17 cellular contexts compared by ENCODE assay signal in genomic region chr3:133996996-133997395, GRCh38. TPM values are rescaled to one million over a fixed set of nuclear protein-coding genes. Genes with fewer than 3 reads are reported as not detected.
DNase-seq lines count a peak whose midpoint lies in the region; TF ChIP-seq lines count a peak whose summit lies in the region.
"Had no signal": no experiment of that assay in that cellular context is flagged by ENCODE, and none has a peak within 500 bp of the region (broad histone marks: within the 10 kb centered on the region; RNA-seq: fewer than 3 reads in every experiment).

No MANE protein-coding gene starts in this region.

- TF ChIP-seq CTCF in coronary artery (IDR thresholded peaks at IDR 0.05): no peak
- no peak for TF ChIP-seq CTCF in endodermal cell (conservative IDR thresholded peaks at IDR 0.05)
- no peak for TF ChIP-seq CTCF in transverse colon (IDR thresholded peaks at IDR 0.05)

- no peak overlapping the region for H3K27ac ChIP-seq in coronary artery
- no peak overlapping the region for H3K27ac ChIP-seq in endodermal cell (ENCODE audit: low read depth, low read length)
- no peak overlapping the region for H3K27ac ChIP-seq in transverse colon

- peaks cover 38% of the 10 kb centered on the region for H3K36me3 Mint-ChIP-seq in endodermal cell (ENCODE audit: low read depth)
- H3K36me3 Mint-ChIP-seq: CD4-positive, alpha-beta memory T cell had no signal

- H3K9me3 ChIP-seq in endodermal cell (ENCODE audit: control insufficient read depth, low read length) (no peaks in the 10 kb centered on the region), transverse colon (no peaks in the 10 kb centered on the region)

- no peak overlapping the region for H3K9ac ChIP-seq in endodermal cell (ENCODE audit: extremely low read depth, low read length, poor library complexity, severe bottlenecking)

- TF ChIP-seq EP300 in transverse colon (IDR thresholded peaks at IDR 0.05; ENCODE audit: low read depth): no peak

- H3K36me3 ChIP-seq in endodermal cell (ENCODE audit: control insufficient read depth, insufficient read depth, low read length) (peaks cover 4% of the 10 kb centered on the region), transverse colon (no peaks in the 10 kb centered on the region)

- intact Hi-C loops in transverse colon (cut with DNase I; ENCODE audit: low total_unique reads): no loop called here

- in situ Hi-C loops in transverse colon (cut with MboI; ENCODE audit: low pct_ligation_motif_present in 1 of 4, low pct_unique_long_range_greater_than_20kb in 1 of 4, low sequenced_read_pairs in 3 of 4): no loop called here

- H3K27me3 Mint-ChIP-seq in endodermal cell (ENCODE audit: insufficient read depth): no peaks in the 10 kb centered on the region

- H3K4me3 Mint-ChIP-seq in endodermal cell: no peak overlapping the region
- H3K4me3 Mint-ChIP-seq: CD4-positive, alpha-beta memory T cell; GM23338; H9 had no signal

- H3K4me1 Mint-ChIP-seq in endodermal cell: peaks cover 67% of the 10 kb centered on the region
- H3K4me1 Mint-ChIP-seq: CD4-positive, alpha-beta memory T cell had no signal

- no peaks in the 10 kb centered on the region for H3K27me3 ChIP-seq in endodermal cell (ENCODE audit: control insufficient read depth, insufficient read depth, low read length, poor library complexity, severe bottlenecking)
- H3K27me3 ChIP-seq in transverse colon: no peaks in the 10 kb centered on the region

- WGBS in endodermal cell (ENCODE audit: insufficient coverage in 1 of 2, insufficient read length in 1 of 2), 2 experiments: 92 to 95% methylated on average over 4 to 5 of the region's 5 CpGs
- 89% methylated on average over 5 of the region's 5 CpGs; no CpG with 5 or more reads in 1 of the 2 donors for WGBS in transverse colon (ENCODE audit: low coverage in 1 of 2), 2 donors

- no peaks in the 10 kb centered on the region for H3K9me3 Mint-ChIP-seq in endodermal cell
- H3K9me3 Mint-ChIP-seq: CD4-positive, alpha-beta memory T cell; H9 had no signal

- no peak for TF ChIP-seq POLR2A in transverse colon (IDR thresholded peaks at IDR 0.05)

- peaks cover 37% of the 10 kb centered on the region for H3K4me1 ChIP-seq in endodermal cell (ENCODE audit: control insufficient read depth, insufficient read depth, low read length)
- H3K4me1 ChIP-seq in transverse colon: no peaks in the 10 kb centered on the region

- no peak overlapping the region for H3K27ac Mint-ChIP-seq in endodermal cell
- H3K27ac Mint-ChIP-seq: CD4-positive, alpha-beta memory T cell; GM23338; H9 had no signal

- H3K4me3 ChIP-seq in coronary artery (no peak overlapping the region), endodermal cell (ENCODE audit: low read length) (no peak overlapping the region), transverse colon (no peak overlapping the region)
- H3K4me3 ChIP-seq: GM23338 had no signal

- peak; percentile 15 for DNase-seq in activated CD8-positive, alpha-beta memory T cell treated with anti-CD3 and anti-CD28 coated beads, Interleukin-2, amount 50 U/mL, for 48 hours
- DNase-seq in activated CD8-positive, alpha-beta memory T cell treated with anti-CD3 and anti-CD28 coated beads for 24 hours: no peak
- DNase-seq in coronary artery (ENCODE audit: low spot score) (peak; percentile 22), endodermal cell (peak; percentile 24), mesenteric fat pad (ENCODE audit: low spot score) (peak; percentile 28), transverse colon (no peak), HuH-7 (ENCODE audit: low spot score) (no peak)
- DNase-seq: Calu3; CD4-positive, alpha-beta memory T cell; COR-L47; DMS53; GF-D8 had no signal

RNA-seq across cellular contexts. Expression of gene SLCO2A1, which starts 32.7 kb away (rescaled TPM):
- 100 to 1,000 TPM; 126 to 134 TPM for total RNA-seq in endodermal cell
- 10.6 TPM for polyA plus RNA-seq in endodermal cell (2013, experiment 1 of 2)
- polyA plus RNA-seq in endodermal cell (2013, experiment 2 of 2): 12.8 TPM
- 40.1 TPM for total RNA-seq in mesenteric fat pad
- 10 to 100 TPM in 3 of 4 donors, 1 to 10 TPM in 1; 8.4 to 68.5 (median 22.7) TPM for total RNA-seq in transverse colon
- total RNA-seq: A172; A673; Calu3; CD4-positive, alpha-beta memory T cell; G401 had no signal
- polyA plus RNA-seq: CD4-positive, alpha-beta memory T cell had no signal

Comparison
In these comparisons a context has a peak if more than half of its experiments do, and no peak if none do; other contexts are left out.
1. DNase-seq: peak in activated CD8-positive, alpha-beta memory T cell treated with anti-CD3 and anti-CD28 coated beads, Interleukin-2, amount 50 U/mL, for 48 hours (single experiment), coronary artery (single experiment), endodermal cell (single experiment) and mesenteric fat pad (single experiment); none in activated CD8-positive, alpha-beta memory T cell treated with anti-CD3 and anti-CD28 coated beads for 24 hours (single experiment), transverse colon (single experiment) and HuH-7 (single experiment).